ENCODE assay signal across 1 cellular context in genomic region chr5:134403951-134404350, GRCh38.
TF ChIP-seq lines count a peak whose summit lies in the region.

No MANE protein-coding gene starts in this region.

TF ChIP-seq in K562, 482 proteins besides CTCF, POLR2A, EP300 and RAD21:
- TF ChIP-seq THAP12 (CRISPR knock-in tag; IDR thresholded peaks at IDR 0.05) (no peak), CBFA2T3 (IDR thresholded peaks at IDR 0.05) (peak; percentile 38)
TF ChIP-seq in K562: peak in this region for 1.
